17 cellular contexts compared by ENCODE assay signal in genomic region chr9:72826954-72827953, GRCh38.
DNase-seq lines count a peak whose midpoint lies in the region; ATAC-seq, FAIRE-seq and TF ChIP-seq lines count a peak whose summit lies in the region.
"Had no signal": no experiment of that assay in that cellular context is flagged by ENCODE, and none has a peak within 500 bp of the region (broad histone marks: within the 10 kb centered on the region; RNA-seq: fewer than 3 reads in every experiment).

No MANE protein-coding gene starts in this region.

- H3K36me3 ChIP-seq in esophagus squamous epithelium = no peaks in the 10 kb centered on the region
- H3K36me3 ChIP-seq in left lung = no peaks in the 10 kb centered on the region
- H3K36me3 ChIP-seq in small intestine (ENCODE audit: control insufficient read depth in 2 of 2, insufficient read depth in 2 of 2, low read length in 2 of 2) = no peaks in the 10 kb centered on the region
- no peaks in the 10 kb centered on the region for H3K36me3 ChIP-seq in Peyer's patch
- H3K36me3 ChIP-seq: esophagus muscularis mucosa, neutrophil, spleen had no signal

- TF ChIP-seq POLR2A in esophagus squamous epithelium (IDR thresholded peaks at IDR 0.05) (no peak), Peyer's patch (IDR thresholded peaks at IDR 0.05) (no peak)

- ATAC-seq in left lung = peak; percentile 54
- no peak for ATAC-seq in GM18861 (IDR thresholded peaks at IDR 0.05; ENCODE audit: unreplicated experiment)
- ATAC-seq: stimulated activated naive CD8-positive, alpha-beta T cell treated with anti-CD3 and anti-CD28 coated beads, Interleukin-15, Interleukin-2, amounts not matched to agents 100 U/mL and 50 U/mL, for 24 hours had no signal

- H3K4me3 ChIP-seq in esophagus squamous epithelium (no peak overlapping the region), left lung (no peak overlapping the region), small intestine (ENCODE audit: low read depth in 1 of 2, low read length in 2 of 2) (no peak overlapping the region), Peyer's patch (no peak overlapping the region)
- H3K4me3 ChIP-seq: esophagus muscularis mucosa, spleen had no signal

- FAIRE-seq in small intestine (lab: Jason Lieb, UNC) = no peak

- intact Hi-C loops in esophagus squamous epithelium (cut with DNase I) (no loop called here), left lung (cut with DNase I) (no loop called here)

- H3K4me1 ChIP-seq in esophagus squamous epithelium (peaks cover 4 to 59% (median 19%) of the 10 kb centered on the region in 3 donors), left lung (no peaks in the 10 kb centered on the region), small intestine (ENCODE audit: control insufficient read depth in 2 of 2, insufficient read depth in 1 of 2, low read depth in 1 of 2, low read length in 1 of 2) (peaks cover 7 to 8% of the 10 kb centered on the region in 2 donors), Peyer's patch (peaks cover 0 to 12% (median 0%) of the 10 kb centered on the region in 4 donors)
- H3K4me1 ChIP-seq: spleen had no signal

- H3K27ac ChIP-seq in esophagus squamous epithelium (peak overlapping the region; percentile 56 to 69 (median 61)), left lung (peak overlapping the region in 1 of 2 donors; percentile 20), small intestine (ENCODE audit: low read depth in 1 of 2, low read length in 1 of 2) (peak overlapping the region in 1 of 2 donors; percentile 32), Peyer's patch (peak overlapping the region in 1 of 4 donors; percentile 75)
- H3K27ac ChIP-seq: neutrophil, spleen had no signal

- H3K27me3 ChIP-seq in esophagus squamous epithelium (no peaks in the 10 kb centered on the region), left lung (no peaks in the 10 kb centered on the region), small intestine (ENCODE audit: control insufficient read depth in 2 of 2, insufficient read depth in 2 of 2, low read length in 2 of 2) (no peaks in the 10 kb centered on the region), Peyer's patch (no peaks in the 10 kb centered on the region)
- H3K27me3 ChIP-seq: esophagus muscularis mucosa, neutrophil had no signal

- H3K9me3 ChIP-seq in esophagus squamous epithelium (no peaks in the 10 kb centered on the region), left lung (no peaks in the 10 kb centered on the region), small intestine (ENCODE audit: control insufficient read depth, low read depth) (no peaks in the 10 kb centered on the region), Peyer's patch (no peaks in the 10 kb centered on the region)
- H3K9me3 ChIP-seq: esophagus muscularis mucosa, neutrophil, spleen had no signal

- DNase-seq in NCI-H82 (lab: John Stamatoyannopoulos, UW) (peak; percentile 73), esophagus squamous epithelium (lab: John Stamatoyannopoulos, UW) (no peak), left lung (no peak), small intestine (peak; percentile 33), GM03348 (ENCODE audit: low spot score) (no peak), Peyer's patch (no peak)
- DNase-seq in activated T-cell treated with anti-CD3 and anti-CD28 coated beads, Interleukin-2, amount 50 U/mL, for 1 hour = no peak
- DNase-seq: activated CD8-positive, alpha-beta memory T cell treated with anti-CD3 and anti-CD28 coated beads for 24 hours; activated gamma-delta T cell; COR-L47; GF-D8; RPMI8226; spleen; stimulated activated naive CD8-positive, alpha-beta T cell treated with anti-CD3 and anti-CD28 coated beads, Interleukin-15, Interleukin-2, amounts not matched to agents 100 U/mL and 50 U/mL, for 24 hours had no signal

- TF ChIP-seq CTCF in esophagus squamous epithelium (IDR thresholded peaks at IDR 0.05) = no peak
- TF ChIP-seq CTCF in left lung (IDR thresholded peaks at IDR 0.05) = no peak
- TF ChIP-seq CTCF in Peyer's patch (IDR thresholded peaks at IDR 0.05) = no peak

- WGBS in esophagus squamous epithelium, 2 donors = 39 to 55% methylated on average over 7 of the region's 7 CpGs
- WGBS in small intestine, 3 donors = 43 to 55% (median 53%) methylated on average over 7 of the region's 7 CpGs

Comparison
In these comparisons a context has a peak if more than half of its experiments do, and no peak if none do; other contexts are left out.
1. DNase-seq: peak in NCI-H82 (single experiment) and small intestine (single experiment); none in esophagus squamous epithelium (single experiment), left lung (0 of 2), GM03348 (single experiment), Peyer's patch (0 of 3) and activated T-cell treated with anti-CD3 and anti-CD28 coated beads, Interleukin-2, amount 50 U/mL, for 1 hour (single experiment).